In genomic region chr4:56426273-56426672, GRCh38 we compare ENCODE assay signal across 15 cellular contexts. TPM values are rescaled to one million over a fixed set of nuclear protein-coding genes. Genes with fewer than 3 reads are reported as not detected.
DNase-seq lines count a peak whose midpoint lies in the region; ATAC-seq, FAIRE-seq and TF ChIP-seq lines count a peak whose summit lies in the region.
"Had no signal": no experiment of that assay in that cellular context is flagged by ENCODE, and none has a peak within 500 bp of the region (broad histone marks: within the 10 kb centered on the region; RNA-seq: fewer than 3 reads in every experiment).

No MANE protein-coding gene starts in this region.

- no peak overlapping the region for H3K27ac ChIP-seq in kidney (ENCODE audit: low read depth in 2 of 2, low read length in 2 of 2)
- H3K27ac ChIP-seq: dorsolateral prefrontal cortex had no signal

- no peaks in the 10 kb centered on the region for H3K36me3 ChIP-seq in kidney (ENCODE audit: control insufficient read depth in 1 of 2, insufficient read depth in 2 of 2, low read length in 2 of 2)

- intact Hi-C loops in kidney (cut with DNase I) = no loop called here

- H3K9me3 ChIP-seq in kidney (ENCODE audit: control insufficient read depth in 1 of 2, low read length in 2 of 2) = no peaks in the 10 kb centered on the region

- no peak for TF ChIP-seq POLR2A in GM18505 (IDR thresholded peaks at IDR 0.05; ENCODE audit: borderline replicate concordance, extremely low read depth, insufficient read depth, insufficient read length)

- no peak overlapping the region for H3K4me3 ChIP-seq in kidney (ENCODE audit: low read length in 2 of 2)
- H3K4me3 ChIP-seq: dorsolateral prefrontal cortex had no signal

- no peak for DNase-seq in NCI-H2029 treated with DMSO at 0.1 percent for 48 hours (lab: John Stamatoyannopoulos, UW)
- no peak for DNase-seq in NCI-H1048 (lab: John Stamatoyannopoulos, UW)
- no peak for DNase-seq in kidney
- DNase-seq in NCI-H128 (lab: John Stamatoyannopoulos, UW; ENCODE audit: unreplicated experiment) = no peak
- DNase-seq: amygdala; DMS53; dorsolateral prefrontal cortex; NCI-H510A; stimulated activated CD4-positive, alpha-beta T cell treated with anti-CD3 and anti-CD28 coated beads, Interleukin-2, amount 100 ng/mL, for 24 hours; stimulated activated naive B cell treated with anti-CD40 and anti-IgM and Interleukin-4, amounts not matched to agents 10 μg/mL and 1 μg/mL and 100 μg/mL, for 72 hours had no signal

- TF ChIP-seq CTCF in kidney (IDR thresholded peaks at IDR 0.05; ENCODE audit: borderline replicate concordance, extremely low read depth, insufficient read depth) = no peak

- H3K4me1 ChIP-seq in kidney (ENCODE audit: control insufficient read depth in 1 of 2, insufficient read depth in 1 of 2, low read depth in 1 of 2, low read length in 2 of 2) = no peaks in the 10 kb centered on the region

- no peak overlapping the region for H3K9ac ChIP-seq in kidney (ENCODE audit: low read length in 2 of 2)

- no peak for FAIRE-seq in kidney (lab: Jason Lieb, UNC)
- FAIRE-seq: keratinocyte had no signal

- ATAC-seq in GM18505 (IDR thresholded peaks at IDR 0.05; ENCODE audit: unreplicated experiment) (peak; percentile 72), GM19467 (IDR thresholded peaks at IDR 0.05; ENCODE audit: unreplicated experiment) (peak; percentile 72), HG02840 (IDR thresholded peaks at IDR 0.05; ENCODE audit: low FRiP score, unreplicated experiment) (peak; percentile 75), HG03460 (IDR thresholded peaks at IDR 0.05; ENCODE audit: unreplicated experiment) (peak; percentile 78)

RNA-seq across cellular contexts. Expression of gene PPAT, which starts 9.1 kb away (rescaled TPM):
- total RNA-seq in kidney = 11.2 TPM
- 3.6 TPM for polyA plus RNA-seq in kidney (ENCODE audit: insufficient read depth, low read depth, low replicate concordance)

RNA-seq across cellular contexts. Expression of gene PAICS, which starts 9.8 kb away (rescaled TPM):
- 51.7 TPM for total RNA-seq in kidney
- 39.3 TPM for polyA plus RNA-seq in kidney (ENCODE audit: insufficient read depth, low read depth, low replicate concordance)

RNA-seq across cellular contexts. Expression of gene AASDH, which starts 39.0 kb away (rescaled TPM):
- total RNA-seq in kidney = 16.7 TPM
- polyA plus RNA-seq in kidney (ENCODE audit: insufficient read depth, low read depth, low replicate concordance) = 6.0 TPM

RNA-seq across cellular contexts. Expression of gene SRP72, which starts 41.1 kb away (rescaled TPM):
- 90.8 TPM for total RNA-seq in kidney
- 23.1 TPM for polyA plus RNA-seq in kidney (ENCODE audit: insufficient read depth, low read depth, low replicate concordance)
